In genomic region chr1:246755419-246755818, GRCh38 we compare ENCODE assay signal across 24 cellular contexts.
"Had no signal": no experiment of that assay in that cellular context is flagged by ENCODE, and none has a peak within 500 bp of the region (broad histone marks: within the 10 kb centered on the region; RNA-seq: fewer than 3 reads in every experiment).

No MANE protein-coding gene starts in this region.

- H3K4me3 ChIP-seq: colonic mucosa, esophagus squamous epithelium, gastrocnemius medialis, heart right ventricle, left lung, lower lobe of right lung had no signal

- H3K27ac Mint-ChIP-seq: dendritic cell treated with granulocyte-macrophage colony-stimulating factor and Interleukin-4, amounts not matched to agents 40 ng/mL and 50 ng/mL, for 4 days; effector memory CD8-positive, alpha-beta T cell; endodermal cell; naive B cell had no signal

- H3K27ac ChIP-seq: colonic mucosa, epithelial cell of prostate, esophagus squamous epithelium, gastrocnemius medialis, heart right ventricle, left lung, lower lobe of right lung had no signal

- H3K36me3 ChIP-seq: colonic mucosa had no signal

- H3K27me3 Mint-ChIP-seq: dendritic cell treated with granulocyte-macrophage colony-stimulating factor and Interleukin-4, amounts not matched to agents 40 ng/mL and 50 ng/mL, for 4 days; effector memory CD8-positive, alpha-beta T cell; naive B cell had no signal

- H3K4me1 ChIP-seq: colonic mucosa, esophagus squamous epithelium, gastrocnemius medialis, heart right ventricle, left lung, lower lobe of right lung had no signal

- H3K4me1 Mint-ChIP-seq: endodermal cell had no signal

- H3K4me3 Mint-ChIP-seq: dendritic cell treated with granulocyte-macrophage colony-stimulating factor and Interleukin-4, amounts not matched to agents 40 ng/mL and 50 ng/mL, for 4 days; effector memory CD8-positive, alpha-beta T cell; endodermal cell; naive B cell had no signal

- H3K9me3 Mint-ChIP-seq: dendritic cell treated with granulocyte-macrophage colony-stimulating factor and Interleukin-4, amounts not matched to agents 40 ng/mL and 50 ng/mL, for 4 days; effector memory CD8-positive, alpha-beta T cell; endodermal cell; naive B cell had no signal

- ATAC-seq: effector memory CD8-positive, alpha-beta T cell; esophagus mucosa; gastrocnemius medialis; heart right ventricle; left cardiac atrium; left lung; left ventricle myocardium superior; lower lobe of right lung had no signal

- H3K9me3 ChIP-seq: colonic mucosa, esophagus squamous epithelium, gastrocnemius medialis, heart right ventricle, left lung, lower lobe of right lung had no signal

- DNase-seq: colonic mucosa; cortex of kidney; effector CD8-positive, alpha-beta T cell; effector memory CD8-positive, alpha-beta T cell; endodermal cell; erythroblast; esophagus squamous epithelium; foreskin fibroblast; foreskin melanocyte; gastrocnemius medialis; glutamatergic neuron; head of caudate nucleus; heart right ventricle; hippocampal formation; left cardiac atrium; left lung; left ventricle myocardium superior; lower lobe of right lung; mesenchymal stem cell; midbrain; naive B cell had no signal
